ENCODE assay signal across 1 cellular context in the genomic region with DNA sequence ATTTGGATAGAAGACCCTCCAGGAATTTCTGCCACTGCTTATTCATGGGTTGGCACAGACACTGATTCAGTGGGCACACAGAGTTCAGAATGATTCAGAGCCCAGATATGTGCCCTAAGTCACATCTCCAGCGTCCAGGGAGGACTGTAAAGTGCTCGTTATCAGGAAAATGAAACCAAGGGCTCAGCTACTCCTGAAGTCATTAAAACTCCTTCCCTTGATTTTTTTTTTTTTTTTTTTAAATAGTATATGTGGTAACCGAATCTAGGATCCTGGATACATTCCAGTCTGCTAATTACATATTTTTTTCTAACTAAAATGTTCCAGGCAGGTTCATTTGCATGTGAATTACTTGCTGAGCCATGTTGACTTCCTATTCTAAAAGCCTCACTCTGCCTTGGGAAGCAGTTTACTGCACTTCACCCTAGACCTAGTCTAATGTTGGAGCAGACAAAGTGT.
TF ChIP-seq lines count a peak whose summit lies in the region.

No MANE protein-coding gene starts in this region.

TF ChIP-seq in HEK293, 187 proteins besides CTCF, POLR2A, EP300 and RAD21 (continued from another document):
- TF ChIP-seq, protein P1, sequence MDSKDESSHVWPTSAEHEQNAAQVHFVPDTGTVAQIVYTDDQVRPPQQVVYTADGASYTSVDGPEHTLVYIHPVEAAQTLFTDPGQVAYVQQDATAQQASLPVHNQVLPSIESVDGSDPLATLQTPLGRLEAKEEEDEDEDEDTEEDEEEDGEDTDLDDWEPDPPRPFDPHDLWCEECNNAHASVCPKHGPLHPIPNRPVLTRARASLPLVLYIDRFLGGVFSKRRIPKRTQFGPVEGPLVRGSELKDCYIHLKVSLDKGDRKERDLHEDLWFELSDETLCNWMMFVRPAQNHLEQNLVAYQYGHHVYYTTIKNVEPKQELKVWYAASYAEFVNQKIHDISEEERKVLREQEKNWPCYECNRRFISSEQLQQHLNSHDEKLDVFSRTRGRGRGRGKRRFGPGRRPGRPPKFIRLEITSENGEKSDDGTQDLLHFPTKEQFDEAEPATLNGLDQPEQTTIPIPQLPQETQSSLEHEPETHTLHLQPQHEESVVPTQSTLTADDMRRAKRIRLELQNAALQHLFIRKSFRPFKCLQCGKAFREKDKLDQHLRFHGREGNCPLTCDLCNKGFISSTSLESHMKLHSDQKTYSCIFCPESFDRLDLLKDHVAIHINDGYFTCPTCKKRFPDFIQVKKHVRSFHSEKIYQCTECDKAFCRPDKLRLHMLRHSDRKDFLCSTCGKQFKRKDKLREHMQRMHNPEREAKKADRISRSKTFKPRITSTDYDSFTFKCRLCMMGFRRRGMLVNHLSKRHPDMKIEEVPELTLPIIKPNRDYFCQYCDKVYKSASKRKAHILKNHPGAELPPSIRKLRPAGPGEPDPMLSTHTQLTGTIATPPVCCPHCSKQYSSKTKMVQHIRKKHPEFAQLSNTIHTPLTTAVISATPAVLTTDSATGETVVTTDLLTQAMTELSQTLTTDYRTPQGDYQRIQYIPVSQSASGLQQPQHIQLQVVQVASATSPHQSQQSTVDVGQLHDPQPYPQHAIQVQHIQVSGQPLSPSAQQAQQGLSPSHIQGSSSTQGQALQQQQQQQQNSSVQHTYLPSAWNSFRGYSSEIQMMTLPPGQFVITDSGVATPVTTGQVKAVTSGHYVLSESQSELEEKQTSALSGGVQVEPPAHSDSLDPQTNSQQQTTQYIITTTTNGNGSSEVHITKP (tag by site-specific recombination; IDR thresholded peaks at IDR 0.05): 0 out of 2 replicates have a peak, but pooled peaks have one; percentile 15
- TF ChIP-seq KLF8 (tag by site-specific recombination; IDR thresholded peaks at IDR 0.05): peak; percentile 50; the same call in 1 of the 2 replicates
- peak; percentile 61; the same call in 1 of the 2 replicates for TF ChIP-seq IKZF3 (tag by site-specific recombination; IDR thresholded peaks at IDR 0.05)
- peak; percentile 20; the same call in 1 of the 2 replicates for TF ChIP-seq ZNF366 (tag by site-specific recombination; conservative IDR thresholded peaks at IDR 0.05)
- TF ChIP-seq ZBTB48 (tag by site-specific recombination; IDR thresholded peaks at IDR 0.05): peak; percentile 95
- TF ChIP-seq, protein P2, sequence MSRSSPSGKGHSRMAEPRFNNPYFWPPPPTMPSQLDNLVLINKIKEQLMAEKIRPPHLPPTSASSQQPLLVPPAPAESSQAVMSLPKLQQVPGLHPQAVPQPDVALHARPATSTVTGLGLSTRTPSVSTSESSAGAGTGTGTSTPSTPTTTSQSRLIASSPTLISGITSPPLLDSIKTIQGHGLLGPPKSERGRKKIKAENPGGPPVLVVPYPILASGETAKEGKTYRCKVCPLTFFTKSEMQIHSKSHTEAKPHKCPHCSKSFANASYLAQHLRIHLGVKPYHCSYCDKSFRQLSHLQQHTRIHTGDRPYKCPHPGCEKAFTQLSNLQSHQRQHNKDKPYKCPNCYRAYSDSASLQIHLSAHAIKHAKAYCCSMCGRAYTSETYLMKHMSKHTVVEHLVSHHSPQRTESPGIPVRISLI (tag by site-specific recombination; IDR thresholded peaks at IDR 0.05): peak; percentile 80; the same call in 1 of the 2 replicates
- TF ChIP-seq KLF16 (tag by site-specific recombination; IDR thresholded peaks at IDR 0.05): no peak
- TF ChIP-seq WT1 (tag by site-specific recombination; IDR thresholded peaks at IDR 0.05): peak; percentile 70
- peak; percentile 57; the same call in 1 of the 2 replicates for TF ChIP-seq ZBTB17 (tag by site-specific recombination; IDR thresholded peaks at IDR 0.05)
- TF ChIP-seq ZNF624 (tag by site-specific recombination; IDR thresholded peaks at IDR 0.05): no peak
- no peak for TF ChIP-seq ZNF37A (tag by site-specific recombination; IDR thresholded peaks at IDR 0.05)
- TF ChIP-seq ZNF544 (tag by site-specific recombination; IDR thresholded peaks at IDR 0.05): no peak
- TF ChIP-seq EGR2 (tag by site-specific recombination; IDR thresholded peaks at IDR 0.05; ENCODE audit: low read depth): no peak
- TF ChIP-seq ZNF843 (tag by site-specific recombination; IDR thresholded peaks at IDR 0.05): peak; percentile 60
- TF ChIP-seq KLF10 (tag by site-specific recombination; IDR thresholded peaks at IDR 0.05): 0 out of 2 replicates have a peak, but pooled peaks have one; percentile 14
- peak; percentile 68 for TF ChIP-seq ZXDB (tag by site-specific recombination; IDR thresholded peaks at IDR 0.05)
- peak; percentile 21; the same call in 1 of the 2 replicates for TF ChIP-seq OSR2 (tag by site-specific recombination; IDR thresholded peaks at IDR 0.05)
- TF ChIP-seq ZNF600 (tag by site-specific recombination; IDR thresholded peaks at IDR 0.05): peak; percentile 76
- TF ChIP-seq, protein P3, sequence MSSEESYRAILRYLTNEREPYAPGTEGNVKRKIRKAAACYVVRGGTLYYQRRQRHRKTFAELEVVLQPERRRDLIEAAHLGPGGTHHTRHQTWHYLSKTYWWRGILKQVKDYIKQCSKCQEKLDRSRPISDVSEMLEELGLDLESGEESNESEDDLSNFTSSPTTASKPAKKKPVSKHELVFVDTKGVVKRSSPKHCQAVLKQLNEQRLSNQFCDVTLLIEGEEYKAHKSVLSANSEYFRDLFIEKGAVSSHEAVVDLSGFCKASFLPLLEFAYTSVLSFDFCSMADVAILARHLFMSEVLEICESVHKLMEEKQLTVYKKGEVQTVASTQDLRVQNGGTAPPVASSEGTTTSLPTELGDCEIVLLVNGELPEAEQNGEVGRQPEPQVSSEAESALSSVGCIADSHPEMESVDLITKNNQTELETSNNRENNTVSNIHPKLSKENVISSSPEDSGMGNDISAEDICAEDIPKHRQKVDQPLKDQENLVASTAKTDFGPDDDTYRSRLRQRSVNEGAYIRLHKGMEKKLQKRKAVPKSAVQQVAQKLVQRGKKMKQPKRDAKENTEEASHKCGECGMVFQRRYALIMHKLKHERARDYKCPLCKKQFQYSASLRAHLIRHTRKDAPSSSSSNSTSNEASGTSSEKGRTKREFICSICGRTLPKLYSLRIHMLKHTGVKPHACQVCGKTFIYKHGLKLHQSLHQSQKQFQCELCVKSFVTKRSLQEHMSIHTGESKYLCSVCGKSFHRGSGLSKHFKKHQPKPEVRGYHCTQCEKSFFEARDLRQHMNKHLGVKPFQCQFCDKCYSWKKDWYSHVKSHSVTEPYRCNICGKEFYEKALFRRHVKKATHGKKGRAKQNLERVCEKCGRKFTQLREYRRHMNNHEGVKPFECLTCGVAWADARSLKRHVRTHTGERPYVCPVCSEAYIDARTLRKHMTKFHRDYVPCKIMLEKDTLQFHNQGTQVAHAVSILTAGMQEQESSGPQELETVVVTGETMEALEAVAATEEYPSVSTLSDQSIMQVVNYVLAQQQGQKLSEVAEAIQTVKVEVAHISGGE (tag by site-specific recombination; conservative IDR thresholded peaks at IDR 0.05; ENCODE audit: low read depth): 0 out of 2 replicates have a peak, but pooled peaks have one; percentile 19
- peak; percentile 99 for TF ChIP-seq ZNF394 (tag by site-specific recombination; IDR thresholded peaks at IDR 0.05; ENCODE audit: borderline replicate concordance)
- TF ChIP-seq ZNF10 (tag by site-specific recombination; IDR thresholded peaks at IDR 0.05): peak; percentile 76; the same call in 1 of the 2 replicates
- TF ChIP-seq, protein P4, sequence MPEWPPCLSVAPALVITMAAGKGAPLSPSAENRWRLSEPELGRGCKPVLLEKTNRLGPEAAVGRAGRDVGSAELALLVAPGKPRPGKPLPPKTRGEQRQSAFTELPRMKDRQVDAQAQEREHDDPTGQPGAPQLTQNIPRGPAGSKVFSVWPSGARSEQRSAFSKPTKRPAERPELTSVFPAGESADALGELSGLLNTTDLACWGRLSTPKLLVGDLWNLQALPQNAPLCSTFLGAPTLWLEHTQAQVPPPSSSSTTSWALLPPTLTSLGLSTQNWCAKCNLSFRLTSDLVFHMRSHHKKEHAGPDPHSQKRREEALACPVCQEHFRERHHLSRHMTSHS (tag by site-specific recombination; IDR thresholded peaks at IDR 0.05): no peak
